In genomic region chr6:157170535-157170934, GRCh38 we compare ENCODE assay signal across 1 cellular context.
TF ChIP-seq lines count a peak whose summit lies in the region.

No MANE protein-coding gene starts in this region.

TF ChIP-seq in GM12878, 131 proteins besides CTCF, POLR2A, EP300 and RAD21 (continued from another document):
- TF ChIP-seq ZBTB33 (IDR thresholded peaks at IDR 0.05) (no peak), ZBTB40 (IDR thresholded peaks at IDR 0.05; ENCODE audit: borderline replicate concordance) (no peak), FOS (IDR thresholded peaks at IDR 0.05; ENCODE audit: borderline replicate concordance, extremely low read depth, insufficient read length) (no peak), PAX8 (IDR thresholded peaks at IDR 0.05) (no peak), BCL11A (IDR thresholded peaks at IDR 0.05; ENCODE audit: low read depth, low read length) (no peak), BCL3 (IDR thresholded peaks at IDR 0.05; ENCODE audit: borderline replicate concordance, insufficient read depth, low read depth, low read length, poor library complexity, severe bottlenecking) (no peak)
